In the genomic region with DNA sequence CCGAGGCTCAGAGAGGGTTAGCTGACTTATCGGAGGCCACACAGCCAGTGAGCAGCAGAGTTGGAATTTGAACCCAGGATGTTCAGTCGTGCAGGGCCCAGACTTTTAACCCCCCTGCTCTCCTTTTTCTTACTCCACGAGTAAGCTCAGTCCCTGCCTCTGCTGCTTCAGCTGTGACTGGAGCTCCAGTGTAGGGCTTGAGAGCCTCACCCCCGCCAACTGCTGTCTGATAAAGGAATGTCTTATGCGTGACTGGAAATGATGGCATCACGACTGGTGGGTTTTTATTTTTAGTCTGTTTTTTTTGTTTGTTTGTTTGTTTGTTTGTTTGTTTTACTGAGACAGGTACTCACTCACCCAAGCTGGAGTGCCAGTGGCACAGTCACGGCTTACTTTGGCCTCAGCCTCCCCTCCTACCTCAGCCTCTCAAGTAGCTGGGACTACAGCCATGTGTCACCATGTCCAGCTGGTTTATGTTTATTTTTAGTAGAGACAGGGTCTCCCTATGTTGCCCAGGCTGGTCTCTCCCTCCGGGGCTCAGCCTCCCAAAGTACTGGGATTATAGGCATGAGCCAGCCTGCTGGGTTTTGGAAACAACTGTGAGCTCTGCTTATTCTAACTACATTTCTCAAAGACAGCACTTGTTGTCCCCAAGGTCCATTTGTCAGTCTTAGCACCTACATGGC, we compare ENCODE assay signal across 19 cellular contexts. TPM values are rescaled to one million over a fixed set of nuclear protein-coding genes. Genes with fewer than 3 reads are reported as not detected.
A peak's percentile ranks its signal among the peaks of the same experiment; 100 is the strongest.
DNase-seq lines count a peak whose midpoint lies in the region; ATAC-seq and TF ChIP-seq lines count a peak whose summit lies in the region.
"Had no signal": no experiment of that assay in that cellular context is flagged by ENCODE, and none has a peak within 500 bp of the region (broad histone marks: within the 10 kb centered on the region; RNA-seq: fewer than 3 reads in every experiment).

No MANE protein-coding gene starts in this region.

- no peak overlapping the region for H3K4me3 Mint-ChIP-seq in activated T-helper 17 cell treated with anti-CD3 and anti-CD28 coated beads, Interleukin-2, amount 50 U/mL, for 72 hours
- H3K4me3 Mint-ChIP-seq in naive thymus-derived CD8-positive, alpha-beta T cell, result no peak overlapping the region
- H3K4me3 Mint-ChIP-seq in Caco-2 (ENCODE audit: unreplicated experiment), result no peak overlapping the region
- H3K4me3 Mint-ChIP-seq: activated naive CD8-positive, alpha-beta T cell treated with anti-CD3 and anti-CD28 coated beads, Interleukin-2, amount 50 U/mL, for 24 hours; CD14-positive monocyte; naive thymus-derived CD4-positive, alpha-beta T cell had no signal

- H3K27me3 ChIP-seq in BE2C, result no peaks in the 10 kb centered on the region
- H3K27me3 ChIP-seq in HUES48 (ENCODE audit: control insufficient read depth, insufficient read depth, low read length), result no peaks in the 10 kb centered on the region
- H3K27me3 ChIP-seq in Caco-2 (replicated peaks; ENCODE audit: control insufficient read depth, insufficient read depth, low read length), result no peaks in the 10 kb centered on the region
- H3K27me3 ChIP-seq: breast epithelium had no signal

- H3K4me1 ChIP-seq in BE2C, result peaks cover 43% of the 10 kb centered on the region
- H3K4me1 ChIP-seq in HUES48 (ENCODE audit: control insufficient read depth, insufficient read depth, low read length), result peaks cover 30% of the 10 kb centered on the region
- H3K4me1 ChIP-seq in Caco-2, result no peaks in the 10 kb centered on the region
- H3K4me1 ChIP-seq: breast epithelium had no signal

- H3K27me3 Mint-ChIP-seq in activated T-helper 17 cell treated with anti-CD3 and anti-CD28 coated beads, Interleukin-2, amount 50 U/mL, for 72 hours, result no peaks in the 10 kb centered on the region
- no peaks in the 10 kb centered on the region for H3K27me3 Mint-ChIP-seq in naive thymus-derived CD8-positive, alpha-beta T cell
- no peaks in the 10 kb centered on the region for H3K27me3 Mint-ChIP-seq in Caco-2 (ENCODE audit: insufficient read depth, unreplicated experiment)
- H3K27me3 Mint-ChIP-seq: activated naive CD8-positive, alpha-beta T cell treated with anti-CD3 and anti-CD28 coated beads, Interleukin-2, amount 50 U/mL, for 24 hours; naive thymus-derived CD4-positive, alpha-beta T cell had no signal

- peak overlapping the region; percentile 56 for H3K27ac ChIP-seq in HUES48 (ENCODE audit: low read depth, low read length)
- H3K27ac ChIP-seq: breast epithelium, SK-N-MC had no signal

- peak overlapping the region; percentile 31; the same call in 1 of the 2 replicates for H3K4me3 ChIP-seq in BE2C (ENCODE audit: low read depth, low read length)
- no peak overlapping the region for H3K4me3 ChIP-seq in HUES48 (ENCODE audit: low read depth, low read length)
- H3K4me3 ChIP-seq in Caco-2 (ENCODE audit: low read depth, low read length), result no peak overlapping the region
- H3K4me3 ChIP-seq: breast epithelium, lung, SK-N-MC had no signal

- no TSS peak for BruUV-seq in Caco-2 (replicated peaks; lab: Mats Ljungman, UMichigan)

- DNase-seq in BE2C (no peak), RKO (ENCODE audit: low spot score) (no peak), NCI-H2227 (lab: John Stamatoyannopoulos, UW; ENCODE audit: unreplicated experiment) (no peak), Caco-2 (no peak)
- no peak for DNase-seq in naive thymus-derived CD8-positive, alpha-beta T cell
- DNase-seq: activated naive CD8-positive, alpha-beta T cell treated with anti-CD3 and anti-CD28 coated beads, Interleukin-2, amount 50 U/mL, for 24 hours; cortex of kidney; naive thymus-derived CD4-positive, alpha-beta T cell; stimulated activated CD4-positive, alpha-beta T cell treated with anti-CD3 and anti-CD28 coated beads, Interleukin-4, amount 100 ng/mL, for 1 hour; T-helper 9 cell had no signal

- TF ChIP-seq CTCF in BE2C (IDR thresholded peaks at IDR 0.05; ENCODE audit: low read depth, low read length) (no peak), Caco-2 (IDR thresholded peaks at IDR 0.05; ENCODE audit: insufficient read depth in 1 of 2, low read depth in 1 of 2, low read length in 1 of 2, severe bottlenecking in 1 of 2, unreplicated experiment in 1 of 2) (no peak)

- peaks cover 69% of the 10 kb centered on the region for H3K36me3 Mint-ChIP-seq in activated T-helper 17 cell treated with anti-CD3 and anti-CD28 coated beads, Interleukin-2, amount 50 U/mL, for 72 hours (ENCODE audit: low read depth)
- H3K36me3 Mint-ChIP-seq in naive thymus-derived CD8-positive, alpha-beta T cell, result peaks cover 0 to 49% (median 3%) of the 10 kb centered on the region in 3 donors
- H3K36me3 Mint-ChIP-seq in Caco-2 (ENCODE audit: insufficient read depth, unreplicated experiment), result peaks cover 35% of the 10 kb centered on the region

- no peaks in the 10 kb centered on the region for H3K9me3 Mint-ChIP-seq in activated T-helper 17 cell treated with anti-CD3 and anti-CD28 coated beads, Interleukin-2, amount 50 U/mL, for 72 hours
- no peaks in the 10 kb centered on the region for H3K9me3 Mint-ChIP-seq in naive thymus-derived CD8-positive, alpha-beta T cell
- H3K9me3 Mint-ChIP-seq in Caco-2 (ENCODE audit: unreplicated experiment), result no peaks in the 10 kb centered on the region
- H3K9me3 Mint-ChIP-seq: activated naive CD8-positive, alpha-beta T cell treated with anti-CD3 and anti-CD28 coated beads, Interleukin-2, amount 50 U/mL, for 24 hours; activated T-helper 2 cell treated with anti-CD3 and anti-CD28 coated beads, Interferon-gamma antibody, Interleukin-2, Interleukin-4, amounts not matched to agents 10 μg/mL and 5 μg/mL and 100 μg/mL, durations not matched to agents 14 hours and 24 hours and 36 hours; CD14-positive monocyte; naive thymus-derived CD4-positive, alpha-beta T cell had no signal

- ATAC-seq in activated T-helper 17 cell treated with anti-CD3 and anti-CD28 coated beads, Interleukin-2, amount 50 U/mL, for 72 hours (replicated peaks), result no peak
- no peak for ATAC-seq in naive thymus-derived CD8-positive, alpha-beta T cell
- ATAC-seq in GM18519 (IDR thresholded peaks at IDR 0.05; ENCODE audit: low FRiP score, unreplicated experiment), result no peak
- ATAC-seq: activated CD4-positive, CD25-positive, alpha-beta regulatory T cell treated with anti-CD3 and anti-CD28 coated beads, Interleukin-2, amount 50 U/mL, for 24 hours; naive thymus-derived CD4-positive, alpha-beta T cell had no signal

- CTCF ChIA-PET in Caco-2 (lab: Charles Lee), result no interaction called here

- intact Hi-C loops in Caco-2 (cut with micrococcal nuclease; ENCODE audit: unreplicated experiment), result no loop called here

- peak overlapping the region; percentile 25 for H3K27ac Mint-ChIP-seq in activated T-helper 17 cell treated with anti-CD3 and anti-CD28 coated beads, Interleukin-2, amount 50 U/mL, for 72 hours
- H3K27ac Mint-ChIP-seq in naive thymus-derived CD8-positive, alpha-beta T cell, result peak overlapping the region in 6 of 10 donors; percentile 52 to 81 (median 68)
- no peak overlapping the region for H3K27ac Mint-ChIP-seq in Caco-2 (ENCODE audit: unreplicated experiment)
- H3K27ac Mint-ChIP-seq: activated T-helper 2 cell treated with anti-CD3 and anti-CD28 coated beads, Interferon-gamma antibody, Interleukin-2, Interleukin-4, amounts not matched to agents 10 μg/mL and 5 μg/mL and 100 μg/mL, durations not matched to agents 14 hours and 24 hours and 36 hours had no signal

- no peaks in the 10 kb centered on the region for H3K9me3 ChIP-seq in BE2C
- H3K9me3 ChIP-seq in HUES48 (ENCODE audit: control insufficient read depth, insufficient read depth, low read length), result no peaks in the 10 kb centered on the region
- no peaks in the 10 kb centered on the region for H3K9me3 ChIP-seq in Caco-2
- H3K9me3 ChIP-seq: breast epithelium had no signal

- no peak overlapping the region for H3K9ac ChIP-seq in HUES48 (ENCODE audit: low read depth, low read length)

- POLR2A ChIA-PET in naive thymus-derived CD8-positive, alpha-beta T cell (lab: Charles Lee), result no interaction called here
- POLR2A ChIA-PET in Caco-2 (lab: Charles Lee), result no interaction called here

- H3K4me1 Mint-ChIP-seq in activated T-helper 17 cell treated with anti-CD3 and anti-CD28 coated beads, Interleukin-2, amount 50 U/mL, for 72 hours, result no peaks in the 10 kb centered on the region
- peaks cover 2 to 17% (median 8%) of the 10 kb centered on the region in 4 donors for H3K4me1 Mint-ChIP-seq in naive thymus-derived CD8-positive, alpha-beta T cell
- no peaks in the 10 kb centered on the region for H3K4me1 Mint-ChIP-seq in Caco-2 (ENCODE audit: low read depth, unreplicated experiment)
- H3K4me1 Mint-ChIP-seq: CD14-positive monocyte; naive thymus-derived CD4-positive, alpha-beta T cell had no signal

- no peaks in the 10 kb centered on the region for H3K36me3 ChIP-seq in BE2C
- peaks cover 22% of the 10 kb centered on the region for H3K36me3 ChIP-seq in HUES48 (ENCODE audit: control insufficient read depth, insufficient read depth, low read length)
- no peaks in the 10 kb centered on the region; the same call in 1 of the 2 replicates for H3K36me3 ChIP-seq in Caco-2 (ENCODE audit: control insufficient read depth, insufficient read depth, low read length)
- H3K36me3 ChIP-seq: breast epithelium had no signal

RNA-seq across cellular contexts. Expression of gene NCS1, which starts 52.5 kb away (rescaled TPM):
- polyA plus RNA-seq in BE2C (2012; ENCODE audit: insufficient read depth, insufficient read length, low read depth), result 82.1 TPM
- 10 to 100 TPM; 14.0 to 30.4 TPM for total RNA-seq in activated T-helper 17 cell treated with anti-CD3 and anti-CD28 coated beads, Interleukin-2, amount 50 U/mL, for 72 hours
- total RNA-seq in naive thymus-derived CD8-positive, alpha-beta T cell, result not detected
- under 1 TPM in 1 of 3 donors, not detected in 2; 0.30 TPM for polyA plus RNA-seq in naive thymus-derived CD8-positive, alpha-beta T cell
- 18.2 and 19.1 TPM in 2 replicates for total RNA-seq in Caco-2 (2022)
- polyA plus RNA-seq: CD14-positive monocyte; naive thymus-derived CD4-positive, alpha-beta T cell had no signal

Comparison
In these comparisons a context has a peak if more than half of its experiments do, and no peak if none do; other contexts are left out.
1. RNA of gene NCS1, which starts 52.5 kb away (total RNA-seq): 14.0 to 30.4 TPM in activated T-helper 17 cell treated with anti-CD3 and anti-CD28 coated beads, Interleukin-2, amount 50 U/mL, for 72 hours and 18.2 to 19.1 TPM in Caco-2; not detected in naive thymus-derived CD8-positive, alpha-beta T cell; every median in the first group is over 10 times any median in the second.